Comparison of ENCODE assay signal across 34 cellular contexts in the genomic region with DNA sequence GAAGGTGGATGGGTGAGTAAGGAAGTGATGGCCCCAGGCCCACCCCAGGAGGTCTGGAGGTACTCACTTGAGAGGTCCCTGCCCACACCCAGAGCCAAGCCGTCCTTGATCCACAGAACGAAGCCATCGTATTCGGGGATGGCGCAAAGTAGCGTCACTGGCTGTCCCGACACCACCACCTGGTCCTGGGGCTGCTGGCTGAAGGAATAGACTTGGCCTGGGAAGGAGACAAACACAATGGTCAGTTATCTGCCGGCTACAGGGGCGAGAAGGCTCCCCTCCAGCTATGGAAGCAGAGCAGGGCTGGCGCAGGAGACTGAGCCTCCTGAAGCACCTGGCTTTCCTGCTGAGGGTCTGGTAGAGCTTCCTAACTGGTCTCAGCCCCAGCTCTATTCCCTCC.
"Had no signal": no experiment of that assay in that cellular context is flagged by ENCODE, and none has a peak within 500 bp of the region (broad histone marks: within the 10 kb centered on the region; RNA-seq: fewer than 3 reads in every experiment).

No MANE protein-coding gene starts in this region.

- H3K4me3 Mint-ChIP-seq: activated B cell treated with CpG ODN at 0.5 μM for 24 hours; activated CD8-positive, alpha-beta memory T cell treated with anti-CD3 and anti-CD28 coated beads, Interleukin-2, amount 10 ng/mL, durations not matched to agents 7 days and 5 days; activated CD8-positive, alpha-beta T cell treated with anti-CD3 and anti-CD28 coated beads, Interleukin-2, amount 10 ng/mL, durations not matched to agents 7 days and 5 days; activated naive CD8-positive, alpha-beta T cell; activated T-helper 1 cell treated with anti-CD3 and anti-CD28 coated beads, Interleukin-12 subunit alpha, Interleukin-12 subunit beta, Interleukin-2, Interleukin-4 antibody, amounts not matched to agents 30 ng/mL and 10 ng/mL and 1 ng/mL, durations not matched to agents 14 hours and 24 hours and 36 hours; central memory CD8-positive, alpha-beta T cell; effector memory CD8-positive, alpha-beta T cell; T-helper 17 cell; T-helper 2 cell treated with Interferon-gamma antibody and Interleukin-4, amounts not matched to agents 5 μg/mL and 100 μg/mL, for 36 hours had no signal

- H3K27ac ChIP-seq: brain microvascular endothelial cell, WERI-Rb-1 had no signal

- ATAC-seq: activated CD4-positive, CD25-positive, alpha-beta regulatory T cell treated with anti-CD3 and anti-CD28 coated beads, Interleukin-2, amount 50 U/mL, for 24 hours; activated CD8-positive, alpha-beta memory T cell treated with anti-CD3 and anti-CD28 coated beads, Interleukin-2, amount 10 ng/mL, durations not matched to agents 7 days and 5 days; activated CD8-positive, alpha-beta T cell treated with anti-CD3 and anti-CD28 coated beads, Interleukin-2, amount 10 ng/mL, durations not matched to agents 7 days and 5 days; effector memory CD8-positive, alpha-beta T cell; T-helper 17 cell had no signal

- H3K27me3 Mint-ChIP-seq: activated CD8-positive, alpha-beta memory T cell treated with anti-CD3 and anti-CD28 coated beads, Interleukin-2, amount 10 ng/mL, durations not matched to agents 7 days and 5 days; activated naive CD8-positive, alpha-beta T cell had no signal

- H3K27ac Mint-ChIP-seq: activated B cell treated with CpG ODN at 0.5 μM for 24 hours; activated CD8-positive, alpha-beta memory T cell treated with anti-CD3 and anti-CD28 coated beads, Interleukin-2, amount 10 ng/mL, durations not matched to agents 7 days and 5 days; activated CD8-positive, alpha-beta T cell treated with anti-CD3 and anti-CD28 coated beads, Interleukin-2, amount 10 ng/mL, durations not matched to agents 7 days and 5 days; activated naive CD8-positive, alpha-beta T cell; activated T-helper 1 cell treated with anti-CD3 and anti-CD28 coated beads, Interleukin-12 subunit alpha, Interleukin-12 subunit beta, Interleukin-2, Interleukin-4 antibody, amounts not matched to agents 30 ng/mL and 10 ng/mL and 1 ng/mL, durations not matched to agents 14 hours and 24 hours and 36 hours; activated T-helper 2 cell treated with anti-CD3 and anti-CD28 coated beads, Interferon-gamma antibody, Interleukin-2, Interleukin-4, amounts not matched to agents 10 μg/mL and 5 μg/mL and 100 μg/mL, durations not matched to agents 14 hours and 24 hours and 36 hours; effector memory CD8-positive, alpha-beta T cell; T-helper 17 cell; T-helper 2 cell treated with Interferon-gamma antibody and Interleukin-4, amounts not matched to agents 5 μg/mL and 100 μg/mL, for 36 hours had no signal

- H3K27me3 ChIP-seq: brain microvascular endothelial cell had no signal

- H3K9me3 Mint-ChIP-seq: activated B cell treated with CpG ODN at 0.5 μM for 24 hours; activated T-helper 1 cell treated with anti-CD3 and anti-CD28 coated beads, Interleukin-12 subunit alpha, Interleukin-12 subunit beta, Interleukin-2, Interleukin-4 antibody, amounts not matched to agents 30 ng/mL and 10 ng/mL and 1 ng/mL, durations not matched to agents 14 hours and 24 hours and 36 hours; activated T-helper 2 cell treated with anti-CD3 and anti-CD28 coated beads, Interferon-gamma antibody, Interleukin-2, Interleukin-4, amounts not matched to agents 10 μg/mL and 5 μg/mL and 100 μg/mL, durations not matched to agents 14 hours and 24 hours and 36 hours; central memory CD8-positive, alpha-beta T cell; effector memory CD8-positive, alpha-beta T cell; T-helper 2 cell treated with Interferon-gamma antibody and Interleukin-4, amounts not matched to agents 5 μg/mL and 100 μg/mL, for 36 hours had no signal

- DNase-seq: activated B cell treated with CpG ODN at 0.5 μM for 24 hours; activated CD4-positive, alpha-beta T cell treated with anti-CD3 and anti-CD28 coated beads for 48 hours; activated CD4-positive, alpha-beta T cell treated with anti-CD3 and anti-CD28 coated beads, Interleukin-2, amount 50 U/mL, for 1 hour; activated CD4-positive, alpha-beta T cell treated with anti-CD3 and anti-CD28 coated beads, Interleukin-2, amount 50 U/mL, for 48 hours; activated CD8-positive, alpha-beta memory T cell treated with anti-CD3 and anti-CD28 coated beads, Interleukin-2, amount 10 ng/mL, durations not matched to agents 7 days and 5 days; activated CD8-positive, alpha-beta memory T cell treated with anti-CD3 and anti-CD28 coated beads, Interleukin-2, amount 50 U/mL, for 4 hours; activated CD8-positive, alpha-beta T cell treated with anti-CD3 and anti-CD28 coated beads, Interleukin-2, amount 10 ng/mL, durations not matched to agents 7 days and 5 days; activated gamma-delta T cell treated with Interleukin-2 at 50 U/mL for 16 hours; activated naive CD4-positive, alpha-beta T cell treated with anti-CD3 and anti-CD28 coated beads, Interleukin-2, amount 50 U/mL, for 16 hours; activated naive CD4-positive, alpha-beta T cell treated with Interleukin-2 at 50 U/mL for 16 hours; activated T-cell treated with anti-CD3 and anti-CD28 coated beads, Interleukin-2, amount 50 U/mL, for 1 hour; activated T-cell treated with anti-CD3 and anti-CD28 coated beads, Interleukin-2, amount 50 U/mL, for 48 hours; amniotic stem cell; brain microvascular endothelial cell; cortex of kidney; dermis blood vessel endothelial cell; effector CD4-positive, alpha-beta T cell; effector memory CD8-positive, alpha-beta T cell; erythroblast; foreskin fibroblast; T-helper 1 cell; T-helper 17 cell; T1000; WERI-Rb-1 had no signal

- FAIRE-seq: astrocyte, bronchial epithelial cell, colon, frontal cortex had no signal

- H3K36me3 Mint-ChIP-seq: activated CD8-positive, alpha-beta memory T cell treated with anti-CD3 and anti-CD28 coated beads, Interleukin-2, amount 10 ng/mL, durations not matched to agents 7 days and 5 days; activated naive CD8-positive, alpha-beta T cell had no signal

- H3K4me1 Mint-ChIP-seq: activated B cell treated with CpG ODN at 0.5 μM for 24 hours; activated CD8-positive, alpha-beta memory T cell treated with anti-CD3 and anti-CD28 coated beads, Interleukin-2, amount 10 ng/mL, durations not matched to agents 7 days and 5 days; central memory CD8-positive, alpha-beta T cell had no signal

- H3K36me3 ChIP-seq: brain microvascular endothelial cell, WERI-Rb-1 had no signal
